In genomic region chr10:120424198-120424464, GRCh38 we compare ENCODE assay signal across 19 cellular contexts. TPM values are rescaled to one million over a fixed set of nuclear protein-coding genes. Genes with fewer than 3 reads are reported as not detected.
"Had no signal": no experiment of that assay in that cellular context is flagged by ENCODE, and none has a peak within 500 bp of the region (broad histone marks: within the 10 kb centered on the region; RNA-seq: fewer than 3 reads in every experiment).

No MANE protein-coding gene starts in this region.

- H3K4me3 Mint-ChIP-seq: activated naive CD8-positive, alpha-beta T cell treated with anti-CD3 and anti-CD28 coated beads for 36 hours; endodermal cell; mesothelial cell of epicardium; nephron; stimulated activated effector memory CD8-positive, alpha-beta T cell treated with anti-CD3 and anti-CD28 coated beads, Interleukin-12 subunit alpha, Interleukin-12 subunit beta, amount 100 ng/mL, for 72 hours had no signal

- DNase-seq: activated CD4-positive, alpha-beta T cell treated with anti-CD3 and anti-CD28 coated beads, Interleukin-2, amount 50 U/mL, for 48 hours; activated naive CD8-positive, alpha-beta T cell treated with anti-CD3 and anti-CD28 coated beads for 36 hours; activated T-cell treated with anti-CD3 and anti-CD28 coated beads for 4 hours; amygdala; body of pancreas; colonic mucosa; endodermal cell; lower lobe of right lung; retina; small intestine; stimulated activated CD4-positive, alpha-beta T cell treated with anti-CD3 and anti-CD28 coated beads, Interleukin-4, amount 100 ng/mL, for 24 hours; stomach; testis; upper lobe of left lung had no signal

- H3K4me1 ChIP-seq: body of pancreas, colonic mucosa, lower lobe of right lung, stomach, testis, upper lobe of left lung had no signal

- ATAC-seq: body of pancreas; lower lobe of right lung; stimulated activated effector memory CD8-positive, alpha-beta T cell treated with anti-CD3 and anti-CD28 coated beads, Interleukin-12 subunit alpha, Interleukin-12 subunit beta, amount 100 ng/mL, for 72 hours had no signal

- H3K36me3 ChIP-seq: colonic mucosa, lower lobe of right lung, stomach, upper lobe of left lung had no signal

- H3K9me3 ChIP-seq: body of pancreas, colonic mucosa, lower lobe of right lung, stomach, testis, upper lobe of left lung had no signal

- H3K27ac Mint-ChIP-seq: activated naive CD8-positive, alpha-beta T cell treated with anti-CD3 and anti-CD28 coated beads for 36 hours; endodermal cell; mesothelial cell of epicardium; nephron; stimulated activated effector memory CD8-positive, alpha-beta T cell treated with anti-CD3 and anti-CD28 coated beads, Interleukin-12 subunit alpha, Interleukin-12 subunit beta, amount 100 ng/mL, for 72 hours had no signal

- H3K9me3 Mint-ChIP-seq: mesothelial cell of epicardium; nephron; stimulated activated effector memory CD8-positive, alpha-beta T cell treated with anti-CD3 and anti-CD28 coated beads, Interleukin-12 subunit alpha, Interleukin-12 subunit beta, amount 100 ng/mL, for 72 hours had no signal

- H3K27me3 ChIP-seq: body of pancreas, colonic mucosa, stomach, testis, upper lobe of left lung had no signal

- H3K4me1 Mint-ChIP-seq: activated naive CD8-positive, alpha-beta T cell treated with anti-CD3 and anti-CD28 coated beads for 36 hours; stimulated activated effector memory CD8-positive, alpha-beta T cell treated with anti-CD3 and anti-CD28 coated beads, Interleukin-12 subunit alpha, Interleukin-12 subunit beta, amount 100 ng/mL, for 72 hours had no signal

- H3K4me3 ChIP-seq: body of pancreas, colonic mucosa, lower lobe of right lung, stomach, testis, upper lobe of left lung had no signal

- H3K27ac ChIP-seq: body of pancreas, colonic mucosa, lower lobe of right lung, stomach, testis, upper lobe of left lung had no signal

- H3K36me3 Mint-ChIP-seq: activated naive CD8-positive, alpha-beta T cell treated with anti-CD3 and anti-CD28 coated beads for 36 hours; mesothelial cell of epicardium; stimulated activated effector memory CD8-positive, alpha-beta T cell treated with anti-CD3 and anti-CD28 coated beads, Interleukin-12 subunit alpha, Interleukin-12 subunit beta, amount 100 ng/mL, for 72 hours had no signal

RNA-seq across cellular contexts. Expression of gene PLPP4, which starts 32.9 kb away (rescaled TPM):
- total RNA-seq: activated naive CD8-positive, alpha-beta T cell treated with anti-CD3 and anti-CD28 coated beads for 36 hours; lower lobe of right lung; posterior vena cava; stomach; T-helper 2 cell treated with Interferon-gamma antibody and Interleukin-4, amounts not matched to agents 100 ng/mL and 5 ng/mL, for 36 hours had no signal
- polyA plus RNA-seq: stomach had no signal
